14 cellular contexts compared by ENCODE assay signal in the genomic region with DNA sequence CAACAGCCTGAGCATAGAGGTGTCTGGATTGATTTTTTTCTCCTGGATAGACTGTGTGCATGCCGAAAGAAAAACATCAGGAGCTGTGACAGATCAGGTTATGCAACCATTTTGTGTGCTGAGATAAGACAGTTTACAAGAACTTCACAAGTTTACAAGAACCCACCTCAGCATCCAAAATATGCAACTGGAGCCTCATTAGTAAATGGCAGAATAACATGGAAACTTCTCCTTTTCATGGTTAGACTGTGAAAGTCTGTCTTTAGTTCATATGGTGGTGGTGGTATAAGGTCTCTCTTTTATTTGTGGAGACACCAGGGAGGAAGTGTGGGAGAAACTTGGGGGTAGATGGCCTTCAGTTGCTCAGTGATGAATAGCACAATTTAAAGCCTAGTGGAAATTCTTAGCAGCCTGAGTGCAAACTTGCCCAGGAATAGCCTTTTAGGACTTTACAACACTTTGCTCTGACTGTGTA. TPM values are rescaled to one million over a fixed set of nuclear protein-coding genes. Genes with fewer than 3 reads are reported as not detected.
DNase-seq lines count a peak whose midpoint lies in the region; ATAC-seq and TF ChIP-seq lines count a peak whose summit lies in the region.
"Had no signal": no experiment of that assay in that cellular context is flagged by ENCODE, and none has a peak within 500 bp of the region (broad histone marks: within the 10 kb centered on the region; RNA-seq: fewer than 3 reads in every experiment).

No MANE protein-coding gene starts in this region.

- H3K9me3 ChIP-seq in adipocyte (ENCODE audit: control insufficient read depth, low read length), result no peaks in the 10 kb centered on the region
- H3K9me3 ChIP-seq in muscle layer of colon (ENCODE audit: low read length), result no peaks in the 10 kb centered on the region
- H3K9me3 ChIP-seq: Peyer's patch, tibial nerve had no signal

- H3K9me3 Mint-ChIP-seq in natural killer cell treated with Interleukin-12 subunit alpha and Interleukin-12 subunit beta and Interleukin-15 and Interleukin-18, amount 100 ng/mL, for 72 hours, result no peaks in the 10 kb centered on the region
- H3K9me3 Mint-ChIP-seq in natural killer cell, result no peaks in the 10 kb centered on the region
- no peaks in the 10 kb centered on the region for H3K9me3 Mint-ChIP-seq in T-helper 2 cell treated with Interferon-gamma antibody and Interleukin-4, amounts not matched to agents 5 μg/mL and 100 μg/mL, for 36 hours

- H3K4me3 Mint-ChIP-seq in natural killer cell treated with Interleukin-12 subunit alpha and Interleukin-12 subunit beta and Interleukin-15 and Interleukin-18, amount 100 ng/mL, for 72 hours, result no peak overlapping the region
- H3K4me3 Mint-ChIP-seq in natural killer cell, result no peak overlapping the region
- H3K4me3 Mint-ChIP-seq in T-helper 2 cell treated with Interferon-gamma antibody and Interleukin-4, amounts not matched to agents 5 μg/mL and 100 μg/mL, for 36 hours, result no peak overlapping the region

- H3K4me1 Mint-ChIP-seq in natural killer cell treated with Interleukin-12 subunit alpha and Interleukin-12 subunit beta and Interleukin-15 and Interleukin-18, amount 100 ng/mL, for 72 hours (ENCODE audit: low read depth in 2 of 2), result peaks cover 22 to 28% of the 10 kb centered on the region in 2 donors
- H3K4me1 Mint-ChIP-seq in natural killer cell, result peaks cover 18% of the 10 kb centered on the region in 2 donors
- peaks cover 34% of the 10 kb centered on the region for H3K4me1 Mint-ChIP-seq in T-helper 2 cell treated with Interferon-gamma antibody and Interleukin-4, amounts not matched to agents 5 μg/mL and 100 μg/mL, for 36 hours (ENCODE audit: low read depth)

- TF ChIP-seq CTCF in natural killer cell (IDR thresholded peaks at IDR 0.05), result no peak

- intact Hi-C loops in natural killer cell (cut with micrococcal nuclease), result no loop called here

- H3K27me3 ChIP-seq in adipocyte (replicated peaks; ENCODE audit: control insufficient read depth, insufficient read depth, low read length) (no peaks in the 10 kb centered on the region), muscle layer of colon (ENCODE audit: control insufficient read depth in 1 of 2, insufficient read depth in 2 of 2, low read length in 2 of 2) (no peaks in the 10 kb centered on the region)
- H3K27me3 ChIP-seq: Peyer's patch, tibial nerve had no signal

- H3K4me3 ChIP-seq in adipocyte (ENCODE audit: low read length) (no peak overlapping the region), muscle layer of colon (ENCODE audit: low read depth in 1 of 2, low read length in 2 of 2) (no peak overlapping the region)
- H3K4me3 ChIP-seq: Peyer's patch, tibial nerve had no signal

- H3K36me3 ChIP-seq in adipocyte (ENCODE audit: control insufficient read depth, insufficient read depth, low read length, severe bottlenecking), result peaks cover 21% of the 10 kb centered on the region
- no peaks in the 10 kb centered on the region for H3K36me3 ChIP-seq in muscle layer of colon (ENCODE audit: insufficient read depth, low read length)

- H3K27ac ChIP-seq in muscle layer of colon (ENCODE audit: low read depth, low read length), result peak overlapping the region; percentile 36

- DNase-seq in natural killer cell treated with Interleukin-12 subunit alpha and Interleukin-12 subunit beta and Interleukin-15 and Interleukin-18, amount 100 ng/mL, for 72 hours (ENCODE audit: low spot score), result no peak
- DNase-seq in natural killer cell (no peak), adipocyte (ENCODE audit: low read depth) (peak; percentile 22), RPMI8226 (no peak)
- no peak for DNase-seq in T-helper 2 cell treated with Interferon-gamma antibody and Interleukin-4, amounts not matched to agents 5 μg/mL and 100 μg/mL, for 36 hours (ENCODE audit: low spot score)
- DNase-seq: activated CD4-positive, CD25-positive, alpha-beta regulatory T cell treated with anti-CD3 and anti-CD28 coated beads, Interleukin-2, amount 50 U/mL, for 72 hours; amniotic stem cell; NCI-H1105 treated with DMSO at 0.1 percent for 48 hours; stimulated activated CD4-positive, alpha-beta T cell treated with anti-CD3 and anti-CD28 coated beads, Interleukin-4, amount 100 ng/mL, for 4 hours had no signal

- no peak overlapping the region for H3K9ac ChIP-seq in adipocyte (ENCODE audit: low read length)
- no peak overlapping the region for H3K9ac ChIP-seq in muscle layer of colon (ENCODE audit: low read length)

- peaks cover 10% of the 10 kb centered on the region for H3K4me1 ChIP-seq in adipocyte (ENCODE audit: control insufficient read depth, insufficient read depth, low read length)
- peaks cover 37% of the 10 kb centered on the region for H3K4me1 ChIP-seq in muscle layer of colon (ENCODE audit: insufficient read depth, low read length)

- H3K36me3 Mint-ChIP-seq in natural killer cell treated with Interleukin-12 subunit alpha and Interleukin-12 subunit beta and Interleukin-15 and Interleukin-18, amount 100 ng/mL, for 72 hours, result peaks cover 12% of the 10 kb centered on the region
- peaks cover 9% of the 10 kb centered on the region for H3K36me3 Mint-ChIP-seq in natural killer cell
- peaks cover 14% of the 10 kb centered on the region for H3K36me3 Mint-ChIP-seq in T-helper 2 cell treated with Interferon-gamma antibody and Interleukin-4, amounts not matched to agents 5 μg/mL and 100 μg/mL, for 36 hours (ENCODE audit: low read depth)

- ATAC-seq in natural killer cell treated with Interleukin-12 subunit alpha and Interleukin-12 subunit beta and Interleukin-15 and Interleukin-18, amount 100 ng/mL, for 72 hours, result no peak
- ATAC-seq in natural killer cell (no peak), HG02884 (IDR thresholded peaks at IDR 0.05; ENCODE audit: unreplicated experiment) (no peak), GM21447 (IDR thresholded peaks at IDR 0.05; ENCODE audit: unreplicated experiment) (no peak)

- H3K27ac Mint-ChIP-seq in natural killer cell treated with Interleukin-12 subunit alpha and Interleukin-12 subunit beta and Interleukin-15 and Interleukin-18, amount 100 ng/mL, for 72 hours, result peak overlapping the region; percentile 55 to 60
- H3K27ac Mint-ChIP-seq in natural killer cell, result no peak overlapping the region
- no peak overlapping the region for H3K27ac Mint-ChIP-seq in T-helper 2 cell treated with Interferon-gamma antibody and Interleukin-4, amounts not matched to agents 5 μg/mL and 100 μg/mL, for 36 hours

- H3K27me3 Mint-ChIP-seq in natural killer cell treated with Interleukin-12 subunit alpha and Interleukin-12 subunit beta and Interleukin-15 and Interleukin-18, amount 100 ng/mL, for 72 hours, result no peaks in the 10 kb centered on the region
- H3K27me3 Mint-ChIP-seq in natural killer cell (ENCODE audit: low read depth in 2 of 2), result no peaks in the 10 kb centered on the region
- no peaks in the 10 kb centered on the region for H3K27me3 Mint-ChIP-seq in T-helper 2 cell treated with Interferon-gamma antibody and Interleukin-4, amounts not matched to agents 5 μg/mL and 100 μg/mL, for 36 hours (ENCODE audit: low read depth)

RNA-seq across cellular contexts. Expression of gene ZNF609, which starts 3.7 kb away (rescaled TPM):
- total RNA-seq in natural killer cell treated with Interleukin-12 subunit alpha and Interleukin-12 subunit beta and Interleukin-15 and Interleukin-18, amount 100 ng/mL, for 72 hours, result 10 to 100 TPM; 36.9 to 67.6 TPM
- 10 to 100 TPM; 40.3 to 59.7 (median 55.3) TPM for total RNA-seq in natural killer cell

Comparison
In these comparisons a context has a peak if more than half of its experiments do, and no peak if none do; other contexts are left out.
1. H3K27ac Mint-ChIP-seq: peak in natural killer cell treated with Interleukin-12 subunit alpha and Interleukin-12 subunit beta and Interleukin-15 and Interleukin-18, amount 100 ng/mL, for 72 hours (2 of 2); none in natural killer cell (0 of 2) and T-helper 2 cell treated with Interferon-gamma antibody and Interleukin-4, amounts not matched to agents 5 μg/mL and 100 μg/mL, for 36 hours (single experiment).